1 cellular context compared by ENCODE assay signal in genomic region chr1:172745014-172745413, GRCh38.
TF ChIP-seq lines count a peak whose summit lies in the region.

No MANE protein-coding gene starts in this region.

TF ChIP-seq in WTC11, 78 proteins besides CTCF, POLR2A, EP300 and RAD21 (continued from another document):
- TF ChIP-seq, protein P1, sequence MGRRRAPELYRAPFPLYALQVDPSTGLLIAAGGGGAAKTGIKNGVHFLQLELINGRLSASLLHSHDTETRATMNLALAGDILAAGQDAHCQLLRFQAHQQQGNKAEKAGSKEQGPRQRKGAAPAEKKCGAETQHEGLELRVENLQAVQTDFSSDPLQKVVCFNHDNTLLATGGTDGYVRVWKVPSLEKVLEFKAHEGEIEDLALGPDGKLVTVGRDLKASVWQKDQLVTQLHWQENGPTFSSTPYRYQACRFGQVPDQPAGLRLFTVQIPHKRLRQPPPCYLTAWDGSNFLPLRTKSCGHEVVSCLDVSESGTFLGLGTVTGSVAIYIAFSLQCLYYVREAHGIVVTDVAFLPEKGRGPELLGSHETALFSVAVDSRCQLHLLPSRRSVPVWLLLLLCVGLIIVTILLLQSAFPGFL (CRISPR knock-in tag; IDR thresholded peaks at IDR 0.05; ENCODE audit: borderline replicate concordance), result no peak
TF ChIP-seq in WTC11: peak in this region for 0.
